9 cellular contexts compared by ENCODE assay signal in the genomic region with DNA sequence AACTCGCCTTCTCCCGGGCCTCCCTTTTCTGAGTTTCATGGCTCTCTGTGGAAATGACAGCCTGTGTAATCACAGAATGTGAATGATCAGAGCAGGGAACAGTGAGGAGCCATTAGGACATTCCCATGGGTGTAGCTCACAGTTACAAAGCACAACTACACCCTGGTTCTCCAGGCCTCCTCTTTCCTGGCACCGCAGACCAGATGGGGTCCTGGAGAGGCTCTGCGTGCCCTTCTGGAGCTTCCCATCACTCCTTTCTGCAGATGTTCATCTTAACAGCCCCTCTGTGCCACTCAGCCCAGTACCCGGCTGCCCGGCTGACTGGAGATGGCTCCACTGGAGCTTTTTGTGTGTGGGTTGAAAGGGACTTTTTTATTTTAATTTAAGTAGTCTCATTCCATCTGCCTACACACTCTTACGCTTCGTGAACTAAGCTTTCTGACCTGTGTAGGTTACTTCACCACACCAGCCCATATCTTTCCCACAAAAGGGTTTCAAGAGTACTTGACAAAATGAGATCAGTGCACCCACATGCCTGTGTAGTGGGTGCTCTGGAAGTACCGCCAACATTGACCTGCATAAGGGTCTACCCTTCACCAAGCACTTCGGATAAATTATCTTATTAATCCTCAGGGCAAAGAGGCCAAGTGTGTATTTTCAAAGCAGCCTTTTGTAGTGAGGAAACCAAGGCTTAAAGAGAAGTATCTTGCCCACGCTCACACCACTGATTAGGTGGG. TPM values are rescaled to one million over a fixed set of nuclear protein-coding genes. Genes with fewer than 3 reads are reported as not detected.
DNase-seq lines count a peak whose midpoint lies in the region; ATAC-seq lines count a peak whose summit lies in the region.
"Had no signal": no experiment of that assay in that cellular context is flagged by ENCODE, and none has a peak within 500 bp of the region (broad histone marks: within the 10 kb centered on the region; RNA-seq: fewer than 3 reads in every experiment).

No MANE protein-coding gene starts in this region.

- intact Hi-C loops in Right ventricle myocardium inferior (cut with DNase I) (no loop called here), cardiac septum (cut with DNase I) (no loop called here), posterior vena cava (cut with DNase I) (no loop called here)

- ATAC-seq in Right ventricle myocardium inferior (peak; percentile 42), HG03342 (IDR thresholded peaks at IDR 0.05; ENCODE audit: unreplicated experiment) (peak; percentile 39)

- DNase-seq in Right ventricle myocardium inferior (ENCODE audit: missing footprints), result no peak
- DNase-seq in cardiac septum (ENCODE audit: low spot score), result no peak
- peak; percentile 52 for DNase-seq in activated T-cell treated with anti-CD3 and anti-CD28 coated beads for 24 hours (ENCODE audit: low read depth)
- peak; percentile 62 for DNase-seq in islet precursor cell
- peak; percentile 30 for DNase-seq in stimulated activated CD8-positive, alpha-beta memory T cell treated with anti-CD3 and anti-CD28 coated beads, Interleukin-4, amount 100 ng/mL, for 24 hours (ENCODE audit: low read depth)
- DNase-seq in NCI-H748 treated with DMSO at 0.1 percent for 48 hours (lab: John Stamatoyannopoulos, UW), result no peak
- DNase-seq in posterior vena cava (ENCODE audit: low spot score), result no peak
- DNase-seq: DND-41 had no signal

RNA-seq across cellular contexts. Expression of a gene that starts 29.8 kb away (rescaled TPM):
- 75.5 TPM for total RNA-seq in Right ventricle myocardium inferior
- total RNA-seq in cardiac septum, result 105 TPM
- total RNA-seq in posterior vena cava, result 10 to 100 TPM; 48.3 to 52.0 TPM

RNA-seq across cellular contexts. Expression of a gene that starts 52.2 kb away (rescaled TPM):
- total RNA-seq in Right ventricle myocardium inferior (6.8 TPM), cardiac septum (not detected), posterior vena cava (not detected)

Comparison
In these comparisons a context has a peak if more than half of its experiments do, and no peak if none do; other contexts are left out.
1. DNase-seq: peak in activated T-cell treated with anti-CD3 and anti-CD28 coated beads for 24 hours (single experiment), islet precursor cell (single experiment) and stimulated activated CD8-positive, alpha-beta memory T cell treated with anti-CD3 and anti-CD28 coated beads, Interleukin-4, amount 100 ng/mL, for 24 hours (single experiment); none in Right ventricle myocardium inferior (single experiment), cardiac septum (single experiment), NCI-H748 treated with DMSO at 0.1 percent for 48 hours (single experiment) and posterior vena cava (single experiment).